8 cellular contexts compared by ENCODE assay signal in the genomic region with DNA sequence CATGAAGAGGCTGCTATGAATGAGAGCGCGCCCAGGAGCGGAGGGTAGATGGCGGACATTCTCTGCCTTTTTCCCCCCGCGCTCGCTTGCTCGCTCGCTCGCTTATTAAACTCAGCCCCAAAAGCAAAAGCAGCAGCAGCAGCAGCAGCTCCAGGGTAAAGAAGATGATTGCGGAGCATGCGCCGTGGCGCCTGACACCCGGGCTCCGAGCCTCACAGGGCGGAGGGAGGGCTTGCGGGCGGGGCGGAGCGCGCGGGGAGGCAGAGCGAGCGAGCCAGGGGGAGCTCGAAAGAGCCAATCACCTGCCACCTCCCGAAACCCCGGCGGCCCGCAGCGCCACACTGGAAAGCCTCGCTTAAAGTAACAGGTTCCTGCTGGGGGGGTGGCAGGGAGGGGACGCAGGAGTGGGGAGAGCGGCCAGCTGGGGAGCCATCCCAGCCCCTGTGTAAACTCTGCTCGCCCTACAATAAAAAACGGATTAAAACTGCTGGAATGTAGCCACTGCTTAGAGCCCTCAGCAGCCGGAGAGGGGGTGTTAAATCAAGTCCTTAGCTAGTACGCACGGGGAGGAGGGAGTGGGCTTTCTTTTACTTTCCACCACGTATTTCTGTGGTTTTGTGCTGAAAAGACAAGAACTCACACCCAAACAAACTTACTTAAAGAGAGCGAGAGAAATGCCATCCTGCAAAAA. TPM values are rescaled to one million over a fixed set of nuclear protein-coding genes. Genes with fewer than 3 reads are reported as not detected.
A peak's percentile ranks its signal among the peaks of the same experiment; 100 is the strongest.
DNase-seq lines count a peak whose midpoint lies in the region; ATAC-seq, FAIRE-seq and TF ChIP-seq lines count a peak whose summit lies in the region.

Gene MLLT3 (minus strand): TSS at position 170 of the 691 bp plus-strand sequence.

- H3K4me1 ChIP-seq in H1 (replicated peaks in 1 of 4; ENCODE audit: control insufficient read depth in 3 of 4, insufficient read depth in 4 of 4, low read length in 3 of 4) (peaks cover 0 to 17% (median 3%) of the 10 kb centered on the region in 4 experiments; a peak in 5 of 7 replicates), mesendoderm (ENCODE audit: control insufficient read depth, low read depth, low read length) (peaks cover 3% of the 10 kb centered on the region)

- peak within 1 kb of the TSS; percentile 92 for H3K27ac ChIP-seq in CD4-positive, alpha-beta T cell (ENCODE audit: low read depth, low read length)
- H3K27ac ChIP-seq in H1 (ENCODE audit: low read depth, low read length): no peak within 1 kb of the TSS
- H3K27ac ChIP-seq in mesendoderm (ENCODE audit: low read depth, low read length): peak within 1 kb of the TSS; percentile 74

- H3K4me3 ChIP-seq in H1 (ENCODE audit: extremely low read depth in 1 of 4, insufficient read depth in 2 of 4, low read depth in 3 of 4, low read length in 4 of 4) (peak within 1 kb of the TSS; percentile 67 to 97 (median 80)), mesendoderm (ENCODE audit: low read length) (peak within 1 kb of the TSS; percentile 68)

- H3K9ac ChIP-seq in H1 (replicated peaks in 1 of 4; ENCODE audit: extremely low read depth in 1 of 4, low read depth in 3 of 4, low read length in 3 of 4) (no peak within 1 kb of the TSS; a peak in 1 of 7 replicates), mesendoderm (ENCODE audit: low read length) (peak within 1 kb of the TSS; percentile 76)

- peak within 1 kb of the TSS; percentile 93 for H3K4me3 Mint-ChIP-seq in CD4-positive, alpha-beta T cell

- no peak for TF ChIP-seq CTCF in CD4-positive, alpha-beta T cell (IDR thresholded peaks at IDR 0.05)
- TF ChIP-seq CTCF in H1 (IDR thresholded peaks at IDR 0.05; ENCODE audit: control extremely low read depth in 1 of 3, insufficient read depth in 1 of 3, low read depth in 1 of 3, low read length in 3 of 3): no peak

- peaks cover 48% of the 10 kb centered on the region for H3K36me3 Mint-ChIP-seq in CD4-positive, alpha-beta T cell (ENCODE audit: low read depth)

- H3K79me2 ChIP-seq in H1 (ENCODE audit: control insufficient read depth in 1 of 2, insufficient read depth in 2 of 2, low read length in 2 of 2) (no peaks in the 10 kb centered on the region), mesendoderm (ENCODE audit: control insufficient read depth, insufficient read depth, low read length) (no peaks in the 10 kb centered on the region)

- H3K9me3 ChIP-seq in CD4-positive, alpha-beta T cell (ENCODE audit: control insufficient read depth, low read length): no peaks in the 10 kb centered on the region
- H3K9me3 ChIP-seq in H1 (ENCODE audit: insufficient read depth in 2 of 2, low read depth in 1 of 2, low read length in 1 of 2): no peaks in the 10 kb centered on the region

- peak within 1 kb of the TSS; percentile 96 to 98 for H3K4me2 ChIP-seq in H1 (ENCODE audit: insufficient read depth in 1 of 2, low read depth in 2 of 2, low read length in 2 of 2)
- peak within 1 kb of the TSS; percentile 99 for H3K4me2 ChIP-seq in mesendoderm (ENCODE audit: low read length)

- no peak for FAIRE-seq in H1 (lab: Jason Lieb, UNC)

- H3K4me1 Mint-ChIP-seq in CD4-positive, alpha-beta T cell (ENCODE audit: low read depth): peaks cover 46% of the 10 kb centered on the region

- H3K23me2 ChIP-seq in H1 (ENCODE audit: low read depth, low read length): peaks cover 28% of the 10 kb centered on the region

- peak within 1 kb of the TSS; percentile 93 for H3K27ac Mint-ChIP-seq in CD4-positive, alpha-beta T cell

- WGBS in H1 (ENCODE audit: extremely low coverage in 1 of 2, insufficient coverage in 1 of 2, insufficient read length in 1 of 2, insufficient replicate concordance in 2 of 2, low coverage in 1 of 2, low lambda C conversion rate in 2 of 2, missing lambda C conversion rate in 1 of 2), 2 experiments: 0% methylated on average over 27 of the region's 41 CpGs; no CpG with 5 or more reads in 1 of the 2 experiments
- WGBS in mesendoderm (ENCODE audit: extremely low coverage, insufficient coverage, low lambda C conversion rate): no CpG with 5 or more reads among the region's 41 CpGs

- H3K23ac ChIP-seq in H1 (ENCODE audit: insufficient read length) (no peak within 1 kb of the TSS), mesendoderm (ENCODE audit: low read length) (peak within 1 kb of the TSS; percentile 59)

- H3K18ac ChIP-seq in H1 (ENCODE audit: extremely low read depth, low read length) (no peak within 1 kb of the TSS), mesendoderm (ENCODE audit: low read length) (peak within 1 kb of the TSS; percentile 33)

- 0 out of 3 replicates have a peak, but pooled peaks of 1 of the 2 experiments have one; percentile 39 for TF ChIP-seq POLR2A in H1 (IDR thresholded peaks at IDR 0.05; ENCODE audit: control extremely low read depth in 1 of 2, low read depth in 2 of 2, low read length in 2 of 2)

- H3K4ac ChIP-seq in H1 (replicated peaks; ENCODE audit: insufficient read length, low read depth, low read length): no peak within 1 kb of the TSS
- H3K4ac ChIP-seq in mesendoderm (ENCODE audit: low read depth, low read length): no peak within 1 kb of the TSS

- H3K27me3 Mint-ChIP-seq in CD4-positive, alpha-beta T cell: no peaks in the 10 kb centered on the region

- H4K91ac ChIP-seq in H1 (replicated peaks; ENCODE audit: insufficient read length, low read length): no peak within 1 kb of the TSS

- CTCF ChIA-PET in CD4-positive, alpha-beta T cell (lab: Charles Lee): interaction anchor here (0.7 to 2.1 kb wide), 9 partner anchors 10 to 319 kb away, joined by 3 to 8 read pairs (median 4); partner anchors contain the start of gene FOCAD
- CTCF ChIA-PET in H1 (lab: Charles Lee; ENCODE audit: partially characterized antibody): interaction anchor here (0.6 to 1.5 kb wide), 17 partner anchors 10 to 496 kb away, joined by 3 to 7 read pairs (median 3); partner anchors contain the start of gene FOCAD

- H2BK120ac ChIP-seq in H1 (replicated peaks; ENCODE audit: low read depth, low read length) (no peak within 1 kb of the TSS), mesendoderm (ENCODE audit: low read depth, low read length) (no peak within 1 kb of the TSS)

- no peaks in the 10 kb centered on the region for H3K79me1 ChIP-seq in H1 (ENCODE audit: low read depth, low read length)
- no peaks in the 10 kb centered on the region for H3K79me1 ChIP-seq in mesendoderm (ENCODE audit: low read length)

- H2BK12ac ChIP-seq in H1 (ENCODE audit: low read depth, low read length): no peak within 1 kb of the TSS

- peak within 1 kb of the TSS; percentile 1; the same call in 1 of the 2 replicates for H4K8ac ChIP-seq in H1 (ENCODE audit: extremely low read depth, insufficient read depth, low read length)
- H4K8ac ChIP-seq in mesendoderm (ENCODE audit: low read depth, low read length): no peak within 1 kb of the TSS

- no peak for TF ChIP-seq EP300 in H1 (IDR thresholded peaks at IDR 0.05; ENCODE audit: borderline replicate concordance in 1 of 2, low read depth in 2 of 2, low read length in 2 of 2)

- H3K14ac ChIP-seq in H1 (ENCODE audit: insufficient read length): no peak within 1 kb of the TSS

- H2AK5ac ChIP-seq in H1 (ENCODE audit: low read depth, low read length) (no peak within 1 kb of the TSS), mesendoderm (ENCODE audit: low read length) (no peak within 1 kb of the TSS)

- H2BK5ac ChIP-seq in H1 (ENCODE audit: low read depth, low read length) (no peak within 1 kb of the TSS), mesendoderm (ENCODE audit: low read length) (no peak within 1 kb of the TSS)

- H3K27me3 ChIP-seq in CD4-positive, alpha-beta T cell (ENCODE audit: control insufficient read depth, insufficient read depth, low read length): no peaks in the 10 kb centered on the region
- peaks cover 11 to 51% (median 40%) of the 10 kb centered on the region in 4 experiments for H3K27me3 ChIP-seq in H1 (replicated peaks in 1 of 4; ENCODE audit: control insufficient read depth in 3 of 4, extremely low read depth in 1 of 4, insufficient read depth in 3 of 4, low read length in 3 of 4)
- H3K27me3 ChIP-seq in mesendoderm (ENCODE audit: insufficient read depth, low read length, poor library complexity): peaks cover 18% of the 10 kb centered on the region

- peaks cover 0 to 5% of the 10 kb centered on the region in 2 experiments for H4K20me1 ChIP-seq in H1 (replicated peaks in 1 of 2; ENCODE audit: control insufficient read depth in 1 of 2, insufficient read depth in 2 of 2, low read length in 2 of 2)

- TF ChIP-seq RAD21 in H1 (IDR thresholded peaks at IDR 0.05 in 1 of 2, conservative IDR thresholded peaks at IDR 0.05 in 1 of 2; ENCODE audit: low read depth in 2 of 2, low read length in 2 of 2): no peak; a peak in 1 of 4 replicates

- H4K5ac ChIP-seq in H1 (ENCODE audit: insufficient read length, low read depth, low read length): peak within 1 kb of the TSS; percentile 57
- H4K5ac ChIP-seq in mesendoderm (ENCODE audit: low read length): no peak within 1 kb of the TSS

- no peak within 1 kb of the TSS for H3K56ac ChIP-seq in H1 (replicated peaks; ENCODE audit: insufficient read length, low read depth, low read length)
- H3K56ac ChIP-seq in mesendoderm (ENCODE audit: low read length): peak within 1 kb of the TSS; percentile 83

- peak within 1 kb of the TSS; percentile 27; the same call in 1 of the 2 replicates for H2AFZ ChIP-seq in H1 (ENCODE audit: low read length)

- peak; percentile 95 to 98 (median 97) for DNase-seq in CD4-positive, alpha-beta T cell
- DNase-seq in NCI-H82 treated with DMSO at 0.1 percent for 48 hours (lab: John Stamatoyannopoulos, UW; ENCODE audit: unreplicated experiment) (peak; percentile 93), H1 (ENCODE audit: low read depth in 1 of 2, low spot score in 2 of 2) (peak; percentile 84 to 93), mesendoderm (peak; percentile 96)
- peak; percentile 93 to 94 for DNase-seq in activated CD8-positive, alpha-beta memory T cell treated with anti-CD3 and anti-CD28 coated beads for 4 hours (ENCODE audit: low read depth in 2 of 2)
- DNase-seq in stimulated activated CD8-positive, alpha-beta memory T cell treated with anti-CD3 and anti-CD28 coated beads, Interleukin-12 subunit alpha, Interleukin-12 subunit beta, amount 100 ng/mL, for 4 hours (ENCODE audit: low read depth): peak; percentile 96

- no peaks in the 10 kb centered on the region for H3K9me3 Mint-ChIP-seq in CD4-positive, alpha-beta T cell

- H2BK15ac ChIP-seq in H1 (ENCODE audit: low read length) (no peak within 1 kb of the TSS), mesendoderm (replicated peaks; ENCODE audit: low read depth) (no peak within 1 kb of the TSS)

- POLR2A ChIA-PET in CD4-positive, alpha-beta T cell (lab: Charles Lee): interaction anchor here (0.7 to 4.7 kb wide), 45 partner anchors 8 to 1573 kb away, joined by 3 to 109 read pairs (median 4); partner anchors contain the start of genes FOCAD, HACD4, KLHL9 and RPS6
- POLR2A ChIA-PET in H1 (lab: Charles Lee; ENCODE audit: partially characterized antibody): interaction anchor here (0.6 to 2.0 kb wide), 7 partner anchors 8 to 132 kb away, joined by 3 to 7 read pairs (median 3); partner anchors contain the start of gene FOCAD

- intact Hi-C loops in CD4-positive, alpha-beta T cell (cut with DNase I, micrococcal nuclease): loop anchor here (1.0 to 10.0 kb wide), 7 partner anchors 62 to 402 kb away; partner anchors contain the start of gene FOCAD (in 1 of the 2)

- H3K36me3 ChIP-seq in H1 (ENCODE audit: control insufficient read depth in 2 of 4, insufficient read depth in 4 of 4, low read length in 3 of 4) (no peaks in the 10 kb centered on the region), mesendoderm (ENCODE audit: control insufficient read depth, insufficient read depth, low read length) (no peaks in the 10 kb centered on the region)

- peak; percentile 73 for ATAC-seq in CD4-positive, alpha-beta T cell (ENCODE audit: poor library complexity)
- peak; percentile 71 for ATAC-seq in GM19452 (IDR thresholded peaks at IDR 0.05; ENCODE audit: unreplicated experiment)
- peak; percentile 34 for ATAC-seq in HG03575 (IDR thresholded peaks at IDR 0.05; ENCODE audit: extremely low read depth, insufficient number of reproducible peaks, low FRiP score, unreplicated experiment)

- H2BK20ac ChIP-seq in H1 (ENCODE audit: low read length): no peak within 1 kb of the TSS

RNA-seq across cellular contexts. Expression of gene MLLT3, which starts in this region (rescaled TPM):
- total RNA-seq in CD4-positive, alpha-beta T cell: 10 to 100 TPM; 59.2 to 60.6 TPM
- 8.1 and 9.6 TPM in 2 replicates for total RNA-seq in H1 (2021; fragmentation: NEBNext Ultra II Directional; extraction: Animal tissue kit (Norgen Biotek cat#: 25700))
- 3.0 and 5.9 TPM in 2 replicates for polyA plus RNA-seq in H1 (2011; rRNA removed)
- polyA plus RNA-seq in H1 (2011; cell fraction: cytosol; rRNA removed): 6.0 TPM
- 3.9 TPM for polyA plus RNA-seq in H1 (2011; cell fraction: nucleus; rRNA removed)
- polyA plus RNA-seq in H1 (2012, experiment 1 of 2): 6.1 to 11.4 TPM (median 9.6 TPM) in 4 replicates
- polyA plus RNA-seq in H1 (2012, experiment 2 of 2): 1.2 TPM
- polyA plus RNA-seq in H1 (2013, experiment 1 of 2): 4.7 TPM
- polyA plus RNA-seq in H1 (2013, experiment 2 of 2): 4.3 TPM
- polyA minus RNA-seq in H1 (2011; rRNA and poly(A)+ RNA removed): 13.2 and 14.0 TPM in 2 replicates
- polyA minus RNA-seq in H1 (2011; cell fraction: cytosol; rRNA and poly(A)+ RNA removed): 6.3 TPM
- 12.1 TPM for polyA minus RNA-seq in H1 (2011; cell fraction: nucleus; rRNA and poly(A)+ RNA removed)
- 1.8 TPM for polyA plus RNA-seq in mesendoderm (2013, experiment 1 of 2)
- polyA plus RNA-seq in mesendoderm (2013, experiment 2 of 2): 2.0 TPM
